13 cellular contexts compared by ENCODE assay signal in genomic region chr17:36183811-36184765, GRCh38. TPM values are rescaled to one million over a fixed set of nuclear protein-coding genes. Genes with fewer than 3 reads are reported as not detected.
DNase-seq lines count a peak whose midpoint lies in the region; ATAC-seq and TF ChIP-seq lines count a peak whose summit lies in the region.
"Had no signal": no experiment of that assay in that cellular context is flagged by ENCODE, and none has a peak within 500 bp of the region (broad histone marks: within the 10 kb centered on the region; RNA-seq: fewer than 3 reads in every experiment).

No MANE protein-coding gene starts in this region.

- WGBS in mesodermal cell (ENCODE audit: insufficient coverage in 2 of 2), 2 experiments: 79 to 90% methylated on average over 3 to 5 of the region's 16 CpGs
- WGBS in thyroid gland, 2 donors: 71 to 76% methylated on average over 13 to 16 of the region's 16 CpGs

- H3K9me3 ChIP-seq in mesodermal cell (ENCODE audit: control insufficient read depth, low read length) (no peaks in the 10 kb centered on the region), thoracic aorta (no peaks in the 10 kb centered on the region), thyroid gland (no peaks in the 10 kb centered on the region)
- no peaks in the 10 kb centered on the region for H3K9me3 ChIP-seq in CD4-positive, alpha-beta T cell (ENCODE audit: control insufficient read depth, low read length)

- H3K4me1 Mint-ChIP-seq in activated T-cell treated with anti-CD3 and anti-CD28 coated beads, Interleukin-2, amount 50 U/mL, for 4 hours (ENCODE audit: low read depth): peaks cover 22% of the 10 kb centered on the region
- peaks cover 51% of the 10 kb centered on the region for H3K4me1 Mint-ChIP-seq in central memory CD8-positive, alpha-beta T cell
- H3K4me1 Mint-ChIP-seq in CD4-positive, alpha-beta T cell (ENCODE audit: low read depth): no peaks in the 10 kb centered on the region

- ATAC-seq in activated T-cell treated with anti-CD3 and anti-CD28 coated beads, Interleukin-2, amount 50 U/mL, for 4 hours: peak; percentile 10 to 37
- no peak for ATAC-seq in central memory CD8-positive, alpha-beta T cell (replicated peaks; ENCODE audit: extremely low read depth, poor library complexity, severe bottlenecking)
- ATAC-seq in thoracic aorta (ENCODE audit: insufficient number of reproducible peaks, low FRiP score, low read depth): no peak
- no peak for ATAC-seq in CD4-positive, alpha-beta T cell (ENCODE audit: poor library complexity)

- TF ChIP-seq CTCF in thoracic aorta (IDR thresholded peaks at IDR 0.05) (no peak), thyroid gland (IDR thresholded peaks at IDR 0.05) (no peak)
- TF ChIP-seq CTCF in CD4-positive, alpha-beta T cell (IDR thresholded peaks at IDR 0.05): no peak

- intact Hi-C loops in thyroid gland (cut with DNase I): no loop called here
- intact Hi-C loops in CD4-positive, alpha-beta T cell (cut with DNase I, micrococcal nuclease): no loop called here

- H3K27ac ChIP-seq in mesodermal cell (ENCODE audit: low read depth, low read length, severe bottlenecking) (no peak overlapping the region), thoracic aorta (peak overlapping the region in 1 of 2 donors; percentile 17), thyroid gland (peak overlapping the region in 1 of 3 donors; percentile 32)
- no peak overlapping the region for H3K27ac ChIP-seq in CD4-positive, alpha-beta T cell (ENCODE audit: low read depth, low read length)

- TF ChIP-seq POLR2A in thyroid gland (IDR thresholded peaks at IDR 0.05): no peak

- POLR2A ChIA-PET in CD4-positive, alpha-beta T cell (lab: Charles Lee): no interaction called here

- H3K36me3 ChIP-seq in mesodermal cell (ENCODE audit: control insufficient read depth, insufficient read depth, low read length): no peaks in the 10 kb centered on the region
- H3K36me3 ChIP-seq in thoracic aorta: no peaks in the 10 kb centered on the region
- no peaks in the 10 kb centered on the region for H3K36me3 ChIP-seq in thyroid gland

- peaks cover 66% of the 10 kb centered on the region for H3K27me3 Mint-ChIP-seq in activated T-cell treated with anti-CD3 and anti-CD28 coated beads, Interleukin-2, amount 50 U/mL, for 4 hours (ENCODE audit: low read depth)
- H3K27me3 Mint-ChIP-seq in central memory CD8-positive, alpha-beta T cell: no peaks in the 10 kb centered on the region
- peaks cover 23% of the 10 kb centered on the region for H3K27me3 Mint-ChIP-seq in CD4-positive, alpha-beta T cell

- H3K4me3 ChIP-seq in mesodermal cell (ENCODE audit: extremely low read depth, insufficient read depth, low read length, poor library complexity, severe bottlenecking) (peak overlapping the region; percentile 52), thoracic aorta (peak overlapping the region; percentile 70), thyroid gland (replicated peaks in 1 of 3) (peak overlapping the region in 1 of 3 donors; percentile 43)

- H3K36me3 Mint-ChIP-seq in activated T-cell treated with anti-CD3 and anti-CD28 coated beads, Interleukin-2, amount 50 U/mL, for 4 hours (ENCODE audit: insufficient read depth): no peaks in the 10 kb centered on the region
- H3K36me3 Mint-ChIP-seq in central memory CD8-positive, alpha-beta T cell (ENCODE audit: insufficient read depth): peaks cover 15% of the 10 kb centered on the region
- no peaks in the 10 kb centered on the region for H3K36me3 Mint-ChIP-seq in CD4-positive, alpha-beta T cell (ENCODE audit: low read depth)
- H3K36me3 Mint-ChIP-seq: activated naive CD4-positive, alpha-beta T cell treated with anti-CD3 and anti-CD28 coated beads, Interleukin-2, amount 50 U/mL, for 72 hours had no signal

- H3K4me3 Mint-ChIP-seq in activated T-cell treated with anti-CD3 and anti-CD28 coated beads, Interleukin-2, amount 50 U/mL, for 4 hours: peak overlapping the region; percentile 58
- H3K4me3 Mint-ChIP-seq in central memory CD8-positive, alpha-beta T cell: peak overlapping the region; percentile 91
- H3K4me3 Mint-ChIP-seq in CD4-positive, alpha-beta T cell: no peak overlapping the region

- peak overlapping the region; percentile 99 for H3K27ac Mint-ChIP-seq in central memory CD8-positive, alpha-beta T cell (ENCODE audit: low read depth)
- H3K27ac Mint-ChIP-seq in CD4-positive, alpha-beta T cell: no peak overlapping the region
- H3K27ac Mint-ChIP-seq: activated naive CD4-positive, alpha-beta T cell treated with anti-CD3 and anti-CD28 coated beads, Interleukin-2, amount 50 U/mL, for 72 hours; CD4-positive, CD25-positive, alpha-beta regulatory T cell had no signal

- H3K4me1 ChIP-seq in mesodermal cell (ENCODE audit: control insufficient read depth, insufficient read depth, low read length, poor library complexity, severe bottlenecking) (no peaks in the 10 kb centered on the region), thoracic aorta (ENCODE audit: control insufficient read depth in 1 of 2, low read depth in 2 of 2) (peaks cover 5 to 10% of the 10 kb centered on the region in 2 donors), thyroid gland (peaks cover 7 to 13% of the 10 kb centered on the region in 2 donors)

- CTCF ChIA-PET in CD4-positive, alpha-beta T cell (lab: Charles Lee): interaction anchor here (0.6 kb wide), 1 partner anchor 208 kb away, joined by 4 read pairs; no protein-coding TSS in a partner anchor

- no peaks in the 10 kb centered on the region for H3K9me3 Mint-ChIP-seq in activated T-cell treated with anti-CD3 and anti-CD28 coated beads, Interleukin-2, amount 50 U/mL, for 4 hours
- H3K9me3 Mint-ChIP-seq in central memory CD8-positive, alpha-beta T cell: no peaks in the 10 kb centered on the region
- no peaks in the 10 kb centered on the region for H3K9me3 Mint-ChIP-seq in CD4-positive, alpha-beta T cell
- H3K9me3 Mint-ChIP-seq: activated naive CD4-positive, alpha-beta T cell treated with anti-CD3 and anti-CD28 coated beads, Interleukin-2, amount 50 U/mL, for 72 hours had no signal

- H3K27me3 ChIP-seq in thoracic aorta (replicated peaks; ENCODE audit: insufficient read depth) (no peaks in the 10 kb centered on the region), thyroid gland (peaks cover 5% of the 10 kb centered on the region)
- peaks cover 42% of the 10 kb centered on the region for H3K27me3 ChIP-seq in CD4-positive, alpha-beta T cell (ENCODE audit: control insufficient read depth, insufficient read depth, low read length)

- no peak for DNase-seq in activated T-cell treated with anti-CD3 and anti-CD28 coated beads, Interleukin-2, amount 50 U/mL, for 4 hours
- no peak for DNase-seq in activated T-cell treated with anti-CD3 and anti-CD28 coated beads for 4 hours
- no peak for DNase-seq in central memory CD8-positive, alpha-beta T cell (ENCODE audit: low spot score in 2 of 2)
- DNase-seq in thoracic aorta (ENCODE audit: low spot score): no peak
- DNase-seq in GDM1 (lab: John Stamatoyannopoulos, UW): no peak
- DNase-seq in thyroid gland: no peak
- DNase-seq in CD4-positive, alpha-beta T cell: no peak
- DNase-seq: CD4-positive, CD25-positive, alpha-beta regulatory T cell had no signal

RNA-seq across cellular contexts. Expression of gene TBC1D3B, which starts 7.7 kb away (rescaled TPM):
- 1 to 10 TPM; 2.4 to 5.4 (median 4.0) TPM for total RNA-seq in activated T-cell treated with anti-CD3 and anti-CD28 coated beads, Interleukin-2, amount 50 U/mL, for 4 hours
- polyA plus RNA-seq in mesodermal cell (2013, experiment 1 of 2): 3.8 TPM
- 1.8 TPM for polyA plus RNA-seq in mesodermal cell (2013, experiment 2 of 2)
- total RNA-seq in thoracic aorta (1 to 10 TPM in 1 of 2 donors, not detected in 1; 4.0 TPM), thyroid gland (1 to 10 TPM in 1 of 4 donors, not detected in 3; 3.9 TPM)
- total RNA-seq in CD4-positive, alpha-beta T cell: 1 to 10 TPM; 1.5 to 1.6 TPM
- total RNA-seq: HT1080 had no signal
- polyA plus RNA-seq: CD4-positive, CD25-positive, alpha-beta regulatory T cell had no signal

RNA-seq across cellular contexts. Expression of gene CCL3L1, which starts 12.5 kb away (rescaled TPM):
- total RNA-seq in activated T-cell treated with anti-CD3 and anti-CD28 coated beads, Interleukin-2, amount 50 U/mL, for 4 hours: 100 to 1,000 TPM in 2 of 3 donors, 10 to 100 TPM in 1; 27.6 to 159 (median 112) TPM
- polyA plus RNA-seq in mesodermal cell (2013, experiment 1 of 2): 1.2 TPM
- 0.71 TPM for polyA plus RNA-seq in mesodermal cell (2013, experiment 2 of 2)
- total RNA-seq in thoracic aorta (1 to 10 TPM in 1 of 2 donors, not detected in 1; 1.2 TPM), thyroid gland (not detected)
- total RNA-seq in CD4-positive, alpha-beta T cell: under 1 TPM in 1 of 2 experiments, not detected in 1; 0.17 TPM
- total RNA-seq: CD4-positive, CD25-positive, alpha-beta regulatory T cell; HT1080; lung microvascular endothelial cell; SK-MEL-5 had no signal
- polyA plus RNA-seq: CD4-positive, CD25-positive, alpha-beta regulatory T cell had no signal

RNA-seq across cellular contexts. Expression of gene CCL4L2, which starts 26.8 kb away (rescaled TPM):
- 100 to 1,000 TPM in 2 of 3 donors, 10 to 100 TPM in 1; 83.5 to 517 (median 380) TPM for total RNA-seq in activated T-cell treated with anti-CD3 and anti-CD28 coated beads, Interleukin-2, amount 50 U/mL, for 4 hours
- 0.85 TPM for polyA plus RNA-seq in mesodermal cell (2013, experiment 1 of 2)
- polyA plus RNA-seq in mesodermal cell (2013, experiment 2 of 2): 0.71 TPM
- total RNA-seq in thoracic aorta (under 1 TPM in 1 of 2 donors, not detected in 1; 0.41 TPM), thyroid gland (1 to 10 TPM in 1 of 4 donors, not detected in 3; 2.3 TPM)
- under 1 TPM in 1 of 2 experiments, not detected in 1; 0.25 TPM for total RNA-seq in CD4-positive, alpha-beta T cell
- total RNA-seq: CD4-positive, CD25-positive, alpha-beta regulatory T cell; HT1080; lung microvascular endothelial cell; SK-MEL-5 had no signal

Comparison
In these comparisons a context has a peak if more than half of its experiments do, and no peak if none do; other contexts are left out.
1. ATAC-seq: peak in activated T-cell treated with anti-CD3 and anti-CD28 coated beads, Interleukin-2, amount 50 U/mL, for 4 hours (2 of 2); none in central memory CD8-positive, alpha-beta T cell (single experiment), thoracic aorta (single experiment) and CD4-positive, alpha-beta T cell (single experiment).
2. RNA of gene CCL3L1, which starts 12.5 kb away (total RNA-seq): 27.6 to 159 TPM in activated T-cell treated with anti-CD3 and anti-CD28 coated beads, Interleukin-2, amount 50 U/mL, for 4 hours; 1.2 TPM in thoracic aorta, 0.17 TPM in CD4-positive, alpha-beta T cell and not detected in thyroid gland; every median in the first group is over 10 times any median in the second.